Comparison of ENCODE assay signal across 20 cellular contexts in genomic region chr3:76958231-76958630, GRCh38.
DNase-seq lines count a peak whose midpoint lies in the region; ATAC-seq and TF ChIP-seq lines count a peak whose summit lies in the region.
"Had no signal": no experiment of that assay in that cellular context is flagged by ENCODE, and none has a peak within 500 bp of the region (broad histone marks: within the 10 kb centered on the region; RNA-seq: fewer than 3 reads in every experiment).

No MANE protein-coding gene starts in this region.

- no peaks in the 10 kb centered on the region for H3K4me1 Mint-ChIP-seq in neural progenitor cell

- H4K20me1 ChIP-seq in SK-N-SH (ENCODE audit: insufficient read depth) (no peaks in the 10 kb centered on the region), neural progenitor cell (ENCODE audit: low read depth) (no peaks in the 10 kb centered on the region)

- no peak overlapping the region for H3K4me3 Mint-ChIP-seq in neural progenitor cell

- no peak overlapping the region for H2AFZ ChIP-seq in SK-N-SH (ENCODE audit: low read depth)
- H2AFZ ChIP-seq in neural progenitor cell (replicated peaks) = peak overlapping the region; percentile 43

- no peak for TF ChIP-seq RAD21 in SK-N-SH (IDR thresholded peaks at IDR 0.05; ENCODE audit: low read length)

- H3K9ac ChIP-seq in SK-N-SH (no peak overlapping the region), adipocyte (ENCODE audit: low read length) (no peak overlapping the region), neural progenitor cell (no peak overlapping the region)

- H3K27me3 Mint-ChIP-seq in neural progenitor cell (ENCODE audit: insufficient read depth, low read depth) = no peaks in the 10 kb centered on the region

- CTCF ChIA-PET in SK-N-SH (lab: Yijun Ruan, JAX) = interaction anchor here (1.1 kb wide), 1 partner anchor 80 kb away, joined by 4 read pairs; no protein-coding TSS in a partner anchor

- no peaks in the 10 kb centered on the region; a peak in 2 of 4 replicates for H3K4me1 ChIP-seq in SK-N-SH (ENCODE audit: control insufficient read depth in 1 of 2, insufficient read depth in 2 of 2, low read depth in 1 of 2, low read length in 1 of 2)
- no peaks in the 10 kb centered on the region for H3K4me1 ChIP-seq in adipocyte (ENCODE audit: control insufficient read depth, insufficient read depth, low read length)
- H3K4me1 ChIP-seq in neural progenitor cell = no peaks in the 10 kb centered on the region
- H3K4me1 ChIP-seq in upper lobe of right lung = no peaks in the 10 kb centered on the region

- H3K4me3 ChIP-seq in SK-N-SH (ENCODE audit: low read depth in 2 of 2, low read length in 1 of 2) = no peak overlapping the region
- H3K4me3 ChIP-seq in adipocyte (ENCODE audit: low read length) = no peak overlapping the region
- no peak overlapping the region for H3K4me3 ChIP-seq in neural progenitor cell
- no peak overlapping the region for H3K4me3 ChIP-seq in upper lobe of right lung

- no peaks in the 10 kb centered on the region for H3K9me3 ChIP-seq in SK-N-SH
- no peaks in the 10 kb centered on the region for H3K9me3 ChIP-seq in adipocyte (ENCODE audit: control insufficient read depth, low read length)
- no peaks in the 10 kb centered on the region for H3K9me3 ChIP-seq in neural progenitor cell (ENCODE audit: low read depth)
- no peaks in the 10 kb centered on the region for H3K9me3 ChIP-seq in upper lobe of right lung

- no peaks in the 10 kb centered on the region for H3K36me3 Mint-ChIP-seq in neural progenitor cell

- TF ChIP-seq CTCF in SK-N-SH (IDR thresholded peaks at IDR 0.05) (no peak), neural progenitor cell (IDR thresholded peaks at IDR 0.05) (no peak), upper lobe of right lung (IDR thresholded peaks at IDR 0.05) (no peak)

- H3F3A ChIP-seq in SK-N-SH (replicated peaks; ENCODE audit: insufficient read depth) = no peaks in the 10 kb centered on the region
- H3F3A ChIP-seq in neural progenitor cell (ENCODE audit: low read depth) = no peaks in the 10 kb centered on the region

- no peaks in the 10 kb centered on the region for H3K27me3 ChIP-seq in SK-N-SH (ENCODE audit: insufficient read depth)
- H3K27me3 ChIP-seq in adipocyte (replicated peaks; ENCODE audit: control insufficient read depth, insufficient read depth, low read length) = no peaks in the 10 kb centered on the region
- H3K27me3 ChIP-seq in neural progenitor cell = no peaks in the 10 kb centered on the region
- no peaks in the 10 kb centered on the region for H3K27me3 ChIP-seq in upper lobe of right lung

- H3K36me3 ChIP-seq in SK-N-SH (replicated peaks in 1 of 2; ENCODE audit: control insufficient read depth in 1 of 2, insufficient read depth in 2 of 2, low read length in 1 of 2) (no peaks in the 10 kb centered on the region), adipocyte (ENCODE audit: control insufficient read depth, insufficient read depth, low read length, severe bottlenecking) (no peaks in the 10 kb centered on the region), neural progenitor cell (no peaks in the 10 kb centered on the region), upper lobe of right lung (no peaks in the 10 kb centered on the region)

- H3K79me2 ChIP-seq in SK-N-SH (ENCODE audit: insufficient read depth) (no peaks in the 10 kb centered on the region), neural progenitor cell (ENCODE audit: low read depth) (no peaks in the 10 kb centered on the region)

- H3K4me2 ChIP-seq in SK-N-SH (no peak overlapping the region), neural progenitor cell (no peak overlapping the region)

- peak overlapping the region in 1 of 2 experiments; percentile 78; a peak in 2 of 4 replicates for H3K27ac ChIP-seq in SK-N-SH (ENCODE audit: low read depth in 2 of 2, low read length in 1 of 2)
- no peak overlapping the region for H3K27ac ChIP-seq in neural progenitor cell
- H3K27ac ChIP-seq in upper lobe of right lung = no peak overlapping the region

- H3K9me3 Mint-ChIP-seq in neural progenitor cell = no peaks in the 10 kb centered on the region

- TF ChIP-seq EP300 in SK-N-SH (IDR thresholded peaks at IDR 0.05; ENCODE audit: borderline replicate concordance in 1 of 2, low read depth in 1 of 2, low read length in 1 of 2) = no peak

- no peaks in the 10 kb centered on the region for H3K9me2 ChIP-seq in SK-N-SH

- no peak for ATAC-seq in SK-N-SH treated with all-trans-retinoic acid at 6 μM for 48 hours
- ATAC-seq in upper lobe of right lung = no peak

- intact Hi-C loops in upper lobe of right lung (cut with DNase I) = no loop called here

- POLR2A ChIA-PET in SK-N-SH (lab: Yijun Ruan, JAX) = no interaction called here

- DNase-seq in SK-N-SH (peak; percentile 23), adipocyte (ENCODE audit: low read depth) (peak; percentile 57), neural progenitor cell (ENCODE audit: low spot score) (no peak), upper lobe of right lung (no peak), NCI-H1694 (lab: John Stamatoyannopoulos, UW) (no peak)
- DNase-seq in stimulated activated CD4-positive, alpha-beta T cell treated with anti-CD3 and anti-CD28 coated beads, Interleukin-2, amount 100 ng/mL, for 24 hours = no peak
- DNase-seq: Calu3, DMS79 treated with DMSO at 0.1 percent for 48 hours, GF-D8, KBM-7, MV-4-11, NCI-H1105, NCI-H146, NCI-H2029 treated with DMSO at 0.1 percent for 48 hours, NCI-H2171 treated with DMSO at 0.1 percent for 48 hours, NCI-H345, NCI-H510A treated with DMSO at 0.1 percent for 48 hours, NCI-H748 treated with DMSO at 0.1 percent for 48 hours, SIG-M5 had no signal

- no peak overlapping the region for H3K27ac Mint-ChIP-seq in neural progenitor cell

TF ChIP-seq in SK-N-SH, 30 proteins besides CTCF, POLR2A, EP300 and RAD21:
- TF ChIP-seq GATA2 (CRISPR knock-in tag; IDR thresholded peaks at IDR 0.05) = peak; percentile 63; the same call in 1 of the 2 replicates
- TF ChIP-seq, protein P1, sequence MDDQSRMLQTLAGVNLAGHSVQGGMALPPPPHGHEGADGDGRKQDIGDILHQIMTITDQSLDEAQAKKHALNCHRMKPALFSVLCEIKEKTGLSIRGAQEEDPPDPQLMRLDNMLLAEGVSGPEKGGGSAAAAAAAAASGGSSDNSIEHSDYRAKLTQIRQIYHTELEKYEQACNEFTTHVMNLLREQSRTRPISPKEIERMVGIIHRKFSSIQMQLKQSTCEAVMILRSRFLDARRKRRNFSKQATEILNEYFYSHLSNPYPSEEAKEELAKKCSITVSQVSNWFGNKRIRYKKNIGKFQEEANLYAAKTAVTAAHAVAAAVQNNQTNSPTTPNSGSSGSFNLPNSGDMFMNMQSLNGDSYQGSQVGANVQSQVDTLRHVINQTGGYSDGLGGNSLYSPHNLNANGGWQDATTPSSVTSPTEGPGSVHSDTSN (IDR thresholded peaks at IDR 0.05) = no peak

TF ChIP-seq in SK-N-SH treated with all-trans-retinoic acid at 6 μM for 48 hours, 23 proteins besides CTCF, POLR2A, EP300 and RAD21:
- TF ChIP-seq ZC3H10 (CRISPR knock-in tag; IDR thresholded peaks at IDR 0.05) (no peak), ZNF70 (CRISPR knock-in tag; IDR thresholded peaks at IDR 0.05) (no peak), ZFP30 (CRISPR knock-in tag; IDR thresholded peaks at IDR 0.05) (no peak), OSR1 (CRISPR knock-in tag; IDR thresholded peaks at IDR 0.05) (no peak), GLIS3 (CRISPR knock-in tag; IDR thresholded peaks at IDR 0.05) (no peak), TSHZ2 (CRISPR knock-in tag; IDR thresholded peaks at IDR 0.05) (no peak), ZNF8 (CRISPR knock-in tag; IDR thresholded peaks at IDR 0.05) (no peak)

Comparison
In these comparisons a context has a peak if more than half of its experiments do, and no peak if none do; other contexts are left out.
1. DNase-seq: peak in SK-N-SH (single experiment) and adipocyte (single experiment); none in neural progenitor cell (single experiment), stimulated activated CD4-positive, alpha-beta T cell treated with anti-CD3 and anti-CD28 coated beads, Interleukin-2, amount 100 ng/mL, for 24 hours (0 of 2), upper lobe of right lung (single experiment) and NCI-H1694 (single experiment).